ENCODE assay signal across 12 cellular contexts in genomic region chr10:32376027-32376426, GRCh38. TPM values are rescaled to one million over a fixed set of nuclear protein-coding genes. Genes with fewer than 3 reads are reported as not detected.
DNase-seq lines count a peak whose midpoint lies in the region; ATAC-seq, FAIRE-seq and TF ChIP-seq lines count a peak whose summit lies in the region.
"Had no signal": no experiment of that assay in that cellular context is flagged by ENCODE, and none has a peak within 500 bp of the region (broad histone marks: within the 10 kb centered on the region; RNA-seq: fewer than 3 reads in every experiment).

No MANE protein-coding gene starts in this region.

- no peak overlapping the region for H3K4me3 Mint-ChIP-seq in activated CD4-positive, alpha-beta memory T cell treated with anti-CD3 and anti-CD28 coated beads, Interleukin-2, amount 10 ng/mL, durations not matched to agents 7 days and 5 days
- no peak overlapping the region for H3K4me3 Mint-ChIP-seq in natural killer cell

- H3K9me3 ChIP-seq in cardiac muscle cell (ENCODE audit: low read depth) = no peaks in the 10 kb centered on the region
- H3K9me3 ChIP-seq in tibial nerve = no peaks in the 10 kb centered on the region

- H3K9me3 Mint-ChIP-seq in activated CD4-positive, alpha-beta memory T cell treated with anti-CD3 and anti-CD28 coated beads, Interleukin-2, amount 10 ng/mL, durations not matched to agents 7 days and 5 days = no peaks in the 10 kb centered on the region
- H3K9me3 Mint-ChIP-seq in natural killer cell = no peaks in the 10 kb centered on the region

- H3K36me3 ChIP-seq in cardiac muscle cell (no peaks in the 10 kb centered on the region), tibial nerve (no peaks in the 10 kb centered on the region)

- ATAC-seq in left cardiac atrium (no peak), sciatic nerve (no peak), natural killer cell (no peak)
- ATAC-seq: activated T-cell treated with anti-CD3 and anti-CD28 coated beads, Interleukin-2, amount 50 U/mL, for 4 hours; foreskin keratinocyte had no signal

- no peaks in the 10 kb centered on the region for H3K27me3 Mint-ChIP-seq in activated CD4-positive, alpha-beta memory T cell treated with anti-CD3 and anti-CD28 coated beads, Interleukin-2, amount 10 ng/mL, durations not matched to agents 7 days and 5 days
- no peaks in the 10 kb centered on the region for H3K27me3 Mint-ChIP-seq in natural killer cell (ENCODE audit: low read depth in 2 of 2)

- peak; percentile 78 for FAIRE-seq in islet of Langerhans (lab: Jason Lieb, UNC)

- H3K4me1 Mint-ChIP-seq in activated CD4-positive, alpha-beta memory T cell treated with anti-CD3 and anti-CD28 coated beads, Interleukin-2, amount 10 ng/mL, durations not matched to agents 7 days and 5 days = peaks cover 31% of the 10 kb centered on the region
- H3K4me1 Mint-ChIP-seq in natural killer cell = peaks cover 40% of the 10 kb centered on the region in 2 donors
- H3K4me1 Mint-ChIP-seq: nephron had no signal

- no peak for DNase-seq in cardiac muscle cell (ENCODE audit: low read depth in 1 of 2, low spot score in 1 of 2)
- no peak for DNase-seq in left cardiac atrium
- DNase-seq in activated CD4-positive, alpha-beta memory T cell treated with anti-CD3 and anti-CD28 coated beads, Interleukin-2, amount 10 ng/mL, durations not matched to agents 7 days and 5 days = no peak
- no peak for DNase-seq in tibial nerve (ENCODE audit: low spot score in 2 of 2)
- no peak for DNase-seq in sciatic nerve (ENCODE audit: low spot score)
- DNase-seq in Ammon's horn (ENCODE audit: low spot score) = no peak
- no peak for DNase-seq in natural killer cell
- DNase-seq: activated T-cell treated with anti-CD3 and anti-CD28 coated beads, Interleukin-2, amount 50 U/mL, for 4 hours; SIG-M5 had no signal

- peak overlapping the region; percentile 41 for H3K27ac Mint-ChIP-seq in activated CD4-positive, alpha-beta memory T cell treated with anti-CD3 and anti-CD28 coated beads, Interleukin-2, amount 10 ng/mL, durations not matched to agents 7 days and 5 days
- H3K27ac Mint-ChIP-seq in natural killer cell = no peak overlapping the region

- TF ChIP-seq EP300 in tibial nerve (IDR thresholded peaks at IDR 0.05) = no peak

- no peak overlapping the region for H3K27ac ChIP-seq in cardiac muscle cell
- H3K27ac ChIP-seq in tibial nerve = peak overlapping the region in 2 of 4 donors; percentile 89 to 95

- TF ChIP-seq CTCF in cardiac muscle cell (IDR thresholded peaks at IDR 0.05; ENCODE audit: low read depth, low read length) = no peak
- TF ChIP-seq CTCF in tibial nerve (IDR thresholded peaks at IDR 0.05) = no peak
- TF ChIP-seq CTCF in natural killer cell (IDR thresholded peaks at IDR 0.05) = no peak

- H3K4me3 ChIP-seq in cardiac muscle cell (peak overlapping the region; percentile 92), tibial nerve (peak overlapping the region in 3 of 4 donors; percentile 60 to 86 (median 80))

- intact Hi-C loops in left cardiac atrium (cut with DNase I) (no loop called here), sciatic nerve (cut with DNase I) (no loop called here), natural killer cell (cut with micrococcal nuclease) (loop anchor here (10.0 kb wide), 1 partner anchor 321 kb away; the partner anchor contains the start of gene KIF5B)

- H3K36me3 Mint-ChIP-seq in activated CD4-positive, alpha-beta memory T cell treated with anti-CD3 and anti-CD28 coated beads, Interleukin-2, amount 10 ng/mL, durations not matched to agents 7 days and 5 days (ENCODE audit: low read depth) = peaks cover 32% of the 10 kb centered on the region
- H3K36me3 Mint-ChIP-seq in natural killer cell = no peaks in the 10 kb centered on the region

- CTCF ChIA-PET in activated CD4-positive, alpha-beta memory T cell treated with anti-CD3 and anti-CD28 coated beads, Interleukin-2, amount 10 ng/mL, durations not matched to agents 7 days and 5 days (lab: Charles Lee) = interaction anchor here (0.7 to 3.6 kb wide), 5 partner anchors 9 to 70 kb away, joined by 3 to 19 read pairs (median 3); partner anchors contain the start of gene CCDC7

- no peaks in the 10 kb centered on the region for H3K27me3 ChIP-seq in cardiac muscle cell
- H3K27me3 ChIP-seq in tibial nerve = no peaks in the 10 kb centered on the region
- H3K27me3 ChIP-seq: foreskin keratinocyte had no signal

- TF ChIP-seq POLR2A in tibial nerve (IDR thresholded peaks at IDR 0.05) = no peak

- POLR2A ChIA-PET in activated CD4-positive, alpha-beta memory T cell treated with anti-CD3 and anti-CD28 coated beads, Interleukin-2, amount 10 ng/mL, durations not matched to agents 7 days and 5 days (lab: Charles Lee) = interaction anchor here (0.5 to 5.5 kb wide), 7 partner anchors 9 to 69 kb away, joined by 3 to 81 read pairs (median 7); partner anchors contain the start of gene CCDC7

- 29 to 36% methylated on average over 1 of the region's 1 CpG for WGBS in tibial nerve, 2 donors

- H3K4me1 ChIP-seq in cardiac muscle cell (ENCODE audit: low read depth) = peaks cover 28% of the 10 kb centered on the region
- H3K4me1 ChIP-seq in tibial nerve = peaks cover 0 to 47% (median 22%) of the 10 kb centered on the region in 4 donors

RNA-seq across cellular contexts. Expression of gene EPC1, which starts 29.1 kb away (rescaled TPM):
- total RNA-seq in cardiac muscle cell = 24.0 and 25.4 TPM in 2 replicates
- 12.9 and 14.4 TPM in 2 replicates for polyA plus RNA-seq in cardiac muscle cell
- total RNA-seq in left cardiac atrium = 10 to 100 TPM; 21.0 to 23.0 TPM
- total RNA-seq in activated CD4-positive, alpha-beta memory T cell treated with anti-CD3 and anti-CD28 coated beads, Interleukin-2, amount 10 ng/mL, durations not matched to agents 7 days and 5 days = 10 to 100 TPM; 41.6 to 43.0 TPM
- total RNA-seq in tibial nerve = 10 to 100 TPM; 47.5 to 72.8 (median 62.7) TPM
- total RNA-seq in sciatic nerve = 63.6 TPM
- total RNA-seq in natural killer cell = 100 to 1,000 TPM; 155 to 178 (median 161) TPM
